In genomic region chr1:116733466-116734108, GRCh38 we compare ENCODE assay signal across 20 cellular contexts. TPM values are rescaled to one million over a fixed set of nuclear protein-coding genes. Genes with fewer than 3 reads are reported as not detected.
"Had no signal": no experiment of that assay in that cellular context is flagged by ENCODE, and none has a peak within 500 bp of the region (broad histone marks: within the 10 kb centered on the region; RNA-seq: fewer than 3 reads in every experiment).

No MANE protein-coding gene starts in this region.

- DNase-seq: activated CD4-positive, alpha-beta memory T cell treated with anti-CD3 and anti-CD28 coated beads for 36 hours; activated CD4-positive, alpha-beta T cell treated with anti-CD3 and anti-CD28 coated beads for 36 hours; activated naive CD4-positive, alpha-beta T cell treated with anti-CD3 and anti-CD28 coated beads for 36 hours; activated naive CD8-positive, alpha-beta T cell treated with anti-CD3 and anti-CD28 coated beads, Interleukin-2, amount 50 U/mL, for 24 hours; aorta; gastrocnemius medialis; naive B cell; stimulated activated CD4-positive, alpha-beta T cell treated with anti-CD3 and anti-CD28 coated beads, Interleukin-12 subunit alpha, Interleukin-12 subunit beta, amount 100 ng/mL, for 4 hours; stimulated activated CD4-positive, alpha-beta T cell treated with anti-CD3 and anti-CD28 coated beads, Interleukin-2, amount 100 ng/mL, for 24 hours; T-helper 17 cell; tibial artery had no signal

- H3K4me3 ChIP-seq: breast epithelium, gastrocnemius medialis, tibial artery had no signal

- ATAC-seq: activated CD4-positive, alpha-beta T cell treated with anti-CD3 and anti-CD28 coated beads for 36 hours; activated naive CD8-positive, alpha-beta T cell treated with anti-CD3 and anti-CD28 coated beads, Interleukin-2, amount 50 U/mL, for 24 hours; gastrocnemius medialis; left lobe of liver; stimulated activated effector memory CD8-positive, alpha-beta T cell treated with anti-CD3 and anti-CD28 coated beads, Interleukin-12 subunit alpha, Interleukin-12 subunit beta, amount 100 ng/mL, for 72 hours; T-helper 17 cell had no signal

- H3K4me1 ChIP-seq: breast epithelium, gastrocnemius medialis, parathyroid adenoma, tibial artery had no signal

- H3K36me3 Mint-ChIP-seq: activated CD4-positive, alpha-beta memory T cell treated with anti-CD3 and anti-CD28 coated beads for 36 hours had no signal

- H3K36me3 ChIP-seq: breast epithelium, gastrocnemius medialis, tibial artery had no signal

- H3K4me3 Mint-ChIP-seq: activated CD4-positive, alpha-beta memory T cell treated with anti-CD3 and anti-CD28 coated beads for 36 hours; activated CD4-positive, alpha-beta T cell treated with anti-CD3 and anti-CD28 coated beads for 36 hours; activated naive CD4-positive, alpha-beta T cell treated with anti-CD3 and anti-CD28 coated beads for 36 hours; activated naive CD8-positive, alpha-beta T cell treated with anti-CD3 and anti-CD28 coated beads, Interleukin-2, amount 50 U/mL, for 24 hours; naive B cell; stimulated activated effector memory CD8-positive, alpha-beta T cell treated with anti-CD3 and anti-CD28 coated beads, Interleukin-12 subunit alpha, Interleukin-12 subunit beta, amount 100 ng/mL, for 72 hours; T-helper 17 cell had no signal

- H3K27ac ChIP-seq: breast epithelium, gastrocnemius medialis, parathyroid adenoma, tibial artery had no signal

- H3K27ac Mint-ChIP-seq: activated CD4-positive, alpha-beta memory T cell treated with anti-CD3 and anti-CD28 coated beads for 36 hours; activated CD4-positive, alpha-beta T cell treated with anti-CD3 and anti-CD28 coated beads for 36 hours; activated naive CD4-positive, alpha-beta T cell treated with anti-CD3 and anti-CD28 coated beads for 36 hours; activated naive CD8-positive, alpha-beta T cell treated with anti-CD3 and anti-CD28 coated beads, Interleukin-2, amount 50 U/mL, for 24 hours; activated T-helper 2 cell treated with anti-CD3 and anti-CD28 coated beads, Interferon-gamma antibody, Interleukin-2, Interleukin-4, amounts not matched to agents 10 μg/mL and 5 μg/mL and 100 μg/mL, durations not matched to agents 14 hours and 24 hours and 36 hours; naive B cell; stimulated activated effector memory CD8-positive, alpha-beta T cell treated with anti-CD3 and anti-CD28 coated beads, Interleukin-12 subunit alpha, Interleukin-12 subunit beta, amount 100 ng/mL, for 72 hours; T-helper 17 cell had no signal

- H3K9me3 ChIP-seq: breast epithelium, gastrocnemius medialis, tibial artery had no signal

- H3K27me3 Mint-ChIP-seq: activated CD4-positive, alpha-beta memory T cell treated with anti-CD3 and anti-CD28 coated beads for 36 hours; activated CD4-positive, alpha-beta T cell treated with anti-CD3 and anti-CD28 coated beads for 36 hours; activated naive CD8-positive, alpha-beta T cell treated with anti-CD3 and anti-CD28 coated beads, Interleukin-2, amount 50 U/mL, for 24 hours had no signal

- H3K27me3 ChIP-seq: breast epithelium, gastrocnemius medialis had no signal

- H3K9me3 Mint-ChIP-seq: activated CD4-positive, alpha-beta memory T cell treated with anti-CD3 and anti-CD28 coated beads for 36 hours; activated naive CD4-positive, alpha-beta T cell treated with anti-CD3 and anti-CD28 coated beads for 36 hours; activated T-helper 2 cell treated with anti-CD3 and anti-CD28 coated beads, Interferon-gamma antibody, Interleukin-2, Interleukin-4, amounts not matched to agents 10 μg/mL and 5 μg/mL and 100 μg/mL, durations not matched to agents 14 hours and 24 hours and 36 hours; naive B cell; stimulated activated effector memory CD8-positive, alpha-beta T cell treated with anti-CD3 and anti-CD28 coated beads, Interleukin-12 subunit alpha, Interleukin-12 subunit beta, amount 100 ng/mL, for 72 hours had no signal

RNA-seq across cellular contexts. Expression of gene CD2, which starts 20.6 kb away (rescaled TPM):
- total RNA-seq: chondrocyte, dermis microvascular lymphatic vessel endothelial cell, epithelial cell of proximal tubule, lung microvascular endothelial cell had no signal
